Comparison of ENCODE assay signal across 8 cellular contexts in genomic region chr3:197554196-197554561, GRCh38. TPM values are rescaled to one million over a fixed set of nuclear protein-coding genes. Genes with fewer than 3 reads are reported as not detected.
A peak's percentile ranks its signal among the peaks of the same experiment; 100 is the strongest.
DNase-seq lines count a peak whose midpoint lies in the region; ATAC-seq and TF ChIP-seq lines count a peak whose summit lies in the region.

No MANE protein-coding gene starts in this region.

- CTCF ChIA-PET in mammary epithelial cell (lab: Charles Lee; ENCODE audit: low non-redundant PET) = interaction anchor here (0.5 to 0.6 kb wide), 2 partner anchors 18 to 27 kb away, joined by 3 to 10 read pairs; no protein-coding TSS in a partner anchor

- H3K9ac ChIP-seq in mammary epithelial cell (ENCODE audit: insufficient read depth, low read length) = peak overlapping the region; percentile 27

- H3K4me3 ChIP-seq in GM12865 (ENCODE audit: low read depth, low read length) (peak overlapping the region; percentile 85), mammary epithelial cell (replicated peaks in 1 of 3; ENCODE audit: insufficient read depth in 1 of 3, low read depth in 2 of 3, low read length in 3 of 3) (peak overlapping the region; percentile 58 to 89 (median 71)), muscle layer of duodenum (ENCODE audit: low read depth in 1 of 2, low read length in 2 of 2) (peak overlapping the region; percentile 84 to 88)

- H3K36me3 ChIP-seq in mammary epithelial cell (ENCODE audit: insufficient read depth, low read length) = no peaks in the 10 kb centered on the region
- no peaks in the 10 kb centered on the region for H3K36me3 ChIP-seq in muscle layer of duodenum (ENCODE audit: control insufficient read depth in 1 of 2, insufficient read depth in 2 of 2, low read length in 2 of 2)

- no peaks in the 10 kb centered on the region for H3K27me3 ChIP-seq in mammary epithelial cell (ENCODE audit: insufficient read depth, low read length)
- H3K27me3 ChIP-seq in muscle layer of duodenum (ENCODE audit: low read depth, low read length) = no peaks in the 10 kb centered on the region

- H3K27ac ChIP-seq in mammary epithelial cell (ENCODE audit: insufficient read depth, low read depth, low read length) (peak overlapping the region; percentile 25), muscle layer of duodenum (ENCODE audit: low read length) (peak overlapping the region; percentile 87)

- ATAC-seq in HG03439 (IDR thresholded peaks at IDR 0.05; ENCODE audit: unreplicated experiment) = peak; percentile 1

- peaks cover 34% of the 10 kb centered on the region for H3K79me2 ChIP-seq in mammary epithelial cell (ENCODE audit: insufficient read depth, low read length)

- DNase-seq in GM12865 (ENCODE audit: low read depth) (no peak), mammary epithelial cell (no peak), cerebellar nuclear complex (lab: John Stamatoyannopoulos, UW) (no peak), NCI-H748 treated with DMSO at 0.1 percent for 48 hours (lab: John Stamatoyannopoulos, UW) (no peak), NCI-H2107 (lab: John Stamatoyannopoulos, UW) (no peak), GM10266 (ENCODE audit: extremely low spot score) (no peak)

- no peaks in the 10 kb centered on the region for H4K20me1 ChIP-seq in mammary epithelial cell (ENCODE audit: insufficient read depth, low read length)

- dilution Hi-C loops in mammary epithelial cell (cut with HindIII; ENCODE audit: low sequenced_read_pairs) = loop anchor here (5.0 kb wide), 1 partner anchor 37 kb away; no protein-coding TSS in a partner anchor

- H3K4me1 ChIP-seq in mammary epithelial cell (ENCODE audit: insufficient read depth, low read length) (peaks cover 7% of the 10 kb centered on the region), muscle layer of duodenum (ENCODE audit: control insufficient read depth in 1 of 2, insufficient read depth in 2 of 2, low read length in 2 of 2) (peaks cover 5 to 22% of the 10 kb centered on the region in 2 donors)

- TF ChIP-seq CTCF in GM12865 (IDR thresholded peaks at IDR 0.05; ENCODE audit: insufficient read depth, low read depth, low read length, missing control alignments) = no peak
- no peak for TF ChIP-seq CTCF in mammary epithelial cell (conservative IDR thresholded peaks at IDR 0.05 in 1 of 2, IDR thresholded peaks at IDR 0.05 in 1 of 2; ENCODE audit: extremely low read depth in 1 of 2, insufficient read depth in 1 of 2, low read depth in 1 of 2, low read length in 2 of 2)
- no peak for TF ChIP-seq CTCF in GM10266 (IDR thresholded peaks at IDR 0.05; ENCODE audit: control insufficient read depth, insufficient read depth, low read depth, missing control alignments)

- in situ Hi-C loops in mammary epithelial cell (cut with MboI; ENCODE audit: low sequenced_read_pairs in 2 of 2) = no loop called here

- H3K9me3 ChIP-seq in mammary epithelial cell (replicated peaks; ENCODE audit: insufficient read depth, low read length) (no peaks in the 10 kb centered on the region), muscle layer of duodenum (ENCODE audit: control insufficient read depth in 1 of 2, low read length in 2 of 2) (no peaks in the 10 kb centered on the region)

- peak overlapping the region; percentile 92 for H3K4me2 ChIP-seq in mammary epithelial cell (ENCODE audit: insufficient read depth, low read depth, low read length)

- intact Hi-C loops in mammary epithelial cell (cut with micrococcal nuclease) = loop anchor here (2.0 to 10.0 kb wide), 3 partner anchors 19 to 191 kb away; partner anchors contain the start of gene FYTTD1

- BruUV-seq in mammary epithelial cell (replicated peaks; lab: Mats Ljungman, UMichigan) = no TSS peak

- H2AFZ ChIP-seq in mammary epithelial cell (ENCODE audit: low read depth, low read length) = peak overlapping the region; percentile 91

- WGBS in mammary epithelial cell (ENCODE audit: low coverage, missing lambda C conversion rate) = 55% methylated on average over 8 of the region's 10 CpGs

RNA-seq across cellular contexts. Expression of gene BDH1, which starts 1.6 kb away (rescaled TPM):
- total RNA-seq in mammary epithelial cell = 10 to 100 TPM in 1 of 2 donors, 1 to 10 TPM in 1; 2.8 to 22.5 TPM
- 29.2 TPM for polyA plus RNA-seq in mammary epithelial cell
- polyA minus RNA-seq in mammary epithelial cell = 15.2 TPM
